In genomic region chr10:127117125-127117524, GRCh38 we compare ENCODE assay signal across 9 cellular contexts.
DNase-seq lines count a peak whose midpoint lies in the region; ATAC-seq and TF ChIP-seq lines count a peak whose summit lies in the region.
"Had no signal": no experiment of that assay in that cellular context is flagged by ENCODE, and none has a peak within 500 bp of the region (broad histone marks: within the 10 kb centered on the region; RNA-seq: fewer than 3 reads in every experiment).

No MANE protein-coding gene starts in this region.

- H3K27ac Mint-ChIP-seq in nephron progenitor cell, result no peak overlapping the region
- no peak overlapping the region for H3K27ac Mint-ChIP-seq in stimulated activated effector memory CD8-positive, alpha-beta T cell treated with anti-CD3 and anti-CD28 coated beads, Interleukin-12 subunit alpha, Interleukin-12 subunit beta, amount 100 ng/mL, for 72 hours
- H3K27ac Mint-ChIP-seq: naive thymus-derived CD8-positive, alpha-beta T cell had no signal

- H3K4me3 ChIP-seq in MG63, result no peak overlapping the region

- no peaks in the 10 kb centered on the region for H3K4me1 Mint-ChIP-seq in nephron progenitor cell
- no peaks in the 10 kb centered on the region for H3K4me1 Mint-ChIP-seq in stimulated activated effector memory CD8-positive, alpha-beta T cell treated with anti-CD3 and anti-CD28 coated beads, Interleukin-12 subunit alpha, Interleukin-12 subunit beta, amount 100 ng/mL, for 72 hours

- ATAC-seq in GM18909 (IDR thresholded peaks at IDR 0.05; ENCODE audit: poor library complexity, unreplicated experiment), result no peak
- no peak for ATAC-seq in stimulated activated effector memory CD8-positive, alpha-beta T cell treated with anti-CD3 and anti-CD28 coated beads, Interleukin-12 subunit alpha, Interleukin-12 subunit beta, amount 100 ng/mL, for 72 hours
- ATAC-seq in HG02938 (IDR thresholded peaks at IDR 0.05; ENCODE audit: unreplicated experiment), result no peak
- ATAC-seq: naive thymus-derived CD8-positive, alpha-beta T cell had no signal

- H3K36me3 Mint-ChIP-seq in nephron progenitor cell (ENCODE audit: low read depth), result peaks cover 16% of the 10 kb centered on the region
- H3K36me3 Mint-ChIP-seq in stimulated activated effector memory CD8-positive, alpha-beta T cell treated with anti-CD3 and anti-CD28 coated beads, Interleukin-12 subunit alpha, Interleukin-12 subunit beta, amount 100 ng/mL, for 72 hours, result no peaks in the 10 kb centered on the region

- no peaks in the 10 kb centered on the region for H3K9me3 Mint-ChIP-seq in nephron progenitor cell
- H3K9me3 Mint-ChIP-seq in stimulated activated effector memory CD8-positive, alpha-beta T cell treated with anti-CD3 and anti-CD28 coated beads, Interleukin-12 subunit alpha, Interleukin-12 subunit beta, amount 100 ng/mL, for 72 hours, result peaks cover 4% of the 10 kb centered on the region

- H3K36me3 ChIP-seq in MG63, result no peaks in the 10 kb centered on the region

- H3K27me3 Mint-ChIP-seq in nephron progenitor cell (ENCODE audit: low read depth, poor library complexity), result no peaks in the 10 kb centered on the region

- no peaks in the 10 kb centered on the region for H3K27me3 ChIP-seq in MG63

- no peak overlapping the region for H3K4me3 Mint-ChIP-seq in nephron progenitor cell
- no peak overlapping the region for H3K4me3 Mint-ChIP-seq in stimulated activated effector memory CD8-positive, alpha-beta T cell treated with anti-CD3 and anti-CD28 coated beads, Interleukin-12 subunit alpha, Interleukin-12 subunit beta, amount 100 ng/mL, for 72 hours
- H3K4me3 Mint-ChIP-seq: naive thymus-derived CD8-positive, alpha-beta T cell had no signal

- TF ChIP-seq CTCF in nephron progenitor cell (IDR thresholded peaks at IDR 0.05), result no peak

- H3K9me3 ChIP-seq in MG63, result no peaks in the 10 kb centered on the region

- peak; percentile 69 for DNase-seq in EH (ENCODE audit: low read depth)
- DNase-seq in MG63, result peak; percentile 21
- peak; percentile 70 for DNase-seq in dermis blood vessel endothelial cell
- peak; percentile 91 for DNase-seq in nephron progenitor cell
- no peak for DNase-seq in stimulated activated effector memory CD8-positive, alpha-beta T cell treated with anti-CD3 and anti-CD28 coated beads, Interleukin-12 subunit alpha, Interleukin-12 subunit beta, amount 100 ng/mL, for 72 hours (ENCODE audit: low spot score in 2 of 2)
- no peak for DNase-seq in DMS53 (lab: John Stamatoyannopoulos, UW)

Comparison
In these comparisons a context has a peak if more than half of its experiments do, and no peak if none do; other contexts are left out.
1. DNase-seq: peak in EH (single experiment), MG63 (single experiment), dermis blood vessel endothelial cell (single experiment) and nephron progenitor cell (single experiment); none in stimulated activated effector memory CD8-positive, alpha-beta T cell treated with anti-CD3 and anti-CD28 coated beads, Interleukin-12 subunit alpha, Interleukin-12 subunit beta, amount 100 ng/mL, for 72 hours (0 of 2) and DMS53 (single experiment).